Comparison of ENCODE assay signal across 28 cellular contexts in genomic region chr16:14511798-14512131, GRCh38.
DNase-seq lines count a peak whose midpoint lies in the region; ATAC-seq, FAIRE-seq and TF ChIP-seq lines count a peak whose summit lies in the region.
"Had no signal": no experiment of that assay in that cellular context is flagged by ENCODE, and none has a peak within 500 bp of the region (broad histone marks: within the 10 kb centered on the region; RNA-seq: fewer than 3 reads in every experiment).

No MANE protein-coding gene starts in this region.

- H3K4me1 Mint-ChIP-seq in chondrocyte (ENCODE audit: low read depth) = peaks cover 31% of the 10 kb centered on the region
- H3K4me1 Mint-ChIP-seq: B cell, neural progenitor cell had no signal

- H3K79me1 ChIP-seq in IMR-90 (ENCODE audit: low read depth in 1 of 2, low read length in 2 of 2) (peaks cover 3 to 17% of the 10 kb centered on the region in 2 experiments; a peak in 3 of 4 replicates), mesenchymal stem cell (replicated peaks; ENCODE audit: low read length, poor library complexity, severe bottlenecking) (peaks cover 21% of the 10 kb centered on the region)

- no peak overlapping the region for H3K4me3 ChIP-seq in A549
- no peak overlapping the region for H3K4me3 ChIP-seq in IMR-90 (ENCODE audit: insufficient read depth, low read depth, low read length)
- H3K4me3 ChIP-seq in mesenchymal stem cell (ENCODE audit: insufficient read depth in 1 of 2, low read depth in 1 of 2, low read length in 2 of 2) = no peak overlapping the region
- H3K4me3 ChIP-seq in prostate gland = no peak overlapping the region
- H3K4me3 ChIP-seq: coronary artery, esophagus muscularis mucosa, gastroesophageal sphincter, neural progenitor cell, sigmoid colon, testis had no signal

- POLR2A ChIA-PET in A549 (lab: Yijun Ruan, JAX) (interaction anchor here (0.7 to 1.0 kb wide), 2 partner anchors 10 to 146 kb away, joined by 3 read pairs; no protein-coding TSS in a partner anchor), IMR-90 (lab: Charles Lee; ENCODE audit: unreplicated experiment) (no interaction called here)

- no peak overlapping the region for H3K23ac ChIP-seq in IMR-90 (ENCODE audit: low read depth, low read length)
- no peak overlapping the region for H3K23ac ChIP-seq in mesenchymal stem cell (ENCODE audit: low read length in 2 of 2)

- CTCF ChIA-PET in A549 (lab: Yijun Ruan, JAX) (interaction anchor here (0.7 to 10.9 kb wide), 5 partner anchors 16 to 135 kb away, joined by 3 to 72 read pairs (median 4); no protein-coding TSS in a partner anchor), IMR-90 (lab: Yijun Ruan, JAX) (interaction anchor here (0.7 kb wide), 1 partner anchor 548 kb away, joined by 3 read pairs; no protein-coding TSS in a partner anchor)

- no peaks in the 10 kb centered on the region for H3K9me3 ChIP-seq in A549
- no peaks in the 10 kb centered on the region for H3K9me3 ChIP-seq in IMR-90 (ENCODE audit: control insufficient read depth, insufficient read depth, low read length)
- no peaks in the 10 kb centered on the region for H3K9me3 ChIP-seq in mesenchymal stem cell (ENCODE audit: control insufficient read depth, low read length)
- no peaks in the 10 kb centered on the region for H3K9me3 ChIP-seq in prostate gland
- H3K9me3 ChIP-seq: esophagus muscularis mucosa, gastroesophageal sphincter, sigmoid colon, testis had no signal

- intact Hi-C loops in IMR-90 (cut with micrococcal nuclease) (no loop called here), prostate gland (cut with DNase I) (no loop called here)

- H4K5ac ChIP-seq in IMR-90 (ENCODE audit: low read depth, low read length) = no peak overlapping the region

- TF ChIP-seq POLR2A in A549 (IDR thresholded peaks at IDR 0.05; ENCODE audit: low read length) (no peak), IMR-90 (IDR thresholded peaks at IDR 0.05; ENCODE audit: low read depth, low read length) (no peak), prostate gland (IDR thresholded peaks at IDR 0.05) (no peak)

- no peak overlapping the region for H4K8ac ChIP-seq in IMR-90 (ENCODE audit: low read depth in 2 of 2, low read length in 2 of 2)
- no peak overlapping the region for H4K8ac ChIP-seq in mesenchymal stem cell (ENCODE audit: low read length)

- H2BK15ac ChIP-seq in IMR-90 (ENCODE audit: low read depth, low read length) (no peak overlapping the region), mesenchymal stem cell (ENCODE audit: low read depth, poor library complexity, severe bottlenecking) (no peak overlapping the region)

- H2AK9ac ChIP-seq in IMR-90 (replicated peaks; ENCODE audit: low read depth, low read length, poor library complexity) = no peak overlapping the region

- peak overlapping the region; percentile 57 for H3K4me2 ChIP-seq in A549
- H3K4me2 ChIP-seq in IMR-90 (ENCODE audit: low read depth, low read length) = peak overlapping the region; percentile 18; the same call in 1 of the 2 replicates
- no peak overlapping the region for H3K4me2 ChIP-seq in mesenchymal stem cell (ENCODE audit: low read length, poor library complexity, severe bottlenecking)
- H3K4me2 ChIP-seq: neural progenitor cell had no signal

- no peaks in the 10 kb centered on the region for H3K27me3 Mint-ChIP-seq in chondrocyte (ENCODE audit: low read depth)
- H3K27me3 Mint-ChIP-seq: activated CD4-positive, alpha-beta T cell treated with anti-CD3 and anti-CD28 coated beads, Interleukin-2, amount 10 ng/mL, durations not matched to agents 7 days and 5 days; B cell; brain; memory B cell had no signal

- H2AFZ ChIP-seq in IMR-90 (replicated peaks; ENCODE audit: low read length, poor library complexity) = no peak overlapping the region
- no peak overlapping the region for H2AFZ ChIP-seq in mesenchymal stem cell (ENCODE audit: low read depth, low read length)
- H2AFZ ChIP-seq: neural progenitor cell had no signal

- H3K27ac Mint-ChIP-seq in chondrocyte (ENCODE audit: unreplicated experiment) = peak overlapping the region; percentile 17
- H3K27ac Mint-ChIP-seq: activated CD4-positive, alpha-beta T cell treated with anti-CD3 and anti-CD28 coated beads, Interleukin-2, amount 10 ng/mL, durations not matched to agents 7 days and 5 days; B cell; brain; memory B cell; neural progenitor cell had no signal

- no peak overlapping the region for H2BK12ac ChIP-seq in mesenchymal stem cell (ENCODE audit: low read length in 2 of 2)

- H3K18ac ChIP-seq in IMR-90 (ENCODE audit: low read depth, low read length) = peak overlapping the region; percentile 34; the same call in 1 of the 2 replicates
- no peak overlapping the region for H3K18ac ChIP-seq in mesenchymal stem cell (ENCODE audit: low read depth in 1 of 2, low read length in 2 of 2)

- no peak overlapping the region for H3K4me3 Mint-ChIP-seq in chondrocyte (ENCODE audit: unreplicated experiment)
- H3K4me3 Mint-ChIP-seq: activated CD4-positive, alpha-beta T cell treated with anti-CD3 and anti-CD28 coated beads, Interleukin-2, amount 10 ng/mL, durations not matched to agents 7 days and 5 days; activated T-cell treated with anti-CD3 and anti-CD28 coated beads, Interleukin-2, amount 50 U/mL, for 4 hours; B cell; brain; memory B cell; neural progenitor cell had no signal

- no peak overlapping the region for H3K14ac ChIP-seq in IMR-90 (replicated peaks; ENCODE audit: low read depth, low read length)
- H3K14ac ChIP-seq in mesenchymal stem cell (ENCODE audit: low read length in 2 of 2) = no peak overlapping the region

- FAIRE-seq in A549 (lab: Jason Lieb, UNC) = no peak
- FAIRE-seq: GM19239 had no signal

- no peak for TF ChIP-seq EP300 in A549 (IDR thresholded peaks at IDR 0.05)

- H3K4me1 ChIP-seq in A549 (peaks cover 53% of the 10 kb centered on the region), IMR-90 (ENCODE audit: control insufficient read depth, insufficient read depth, low read length) (peaks cover 9% of the 10 kb centered on the region), mesenchymal stem cell (ENCODE audit: control insufficient read depth, insufficient read depth, low read depth, low read length) (peaks cover 6% of the 10 kb centered on the region), prostate gland (replicated peaks) (peaks cover 2% of the 10 kb centered on the region)

- no TSS peak for BruUV-seq in IMR-90 (replicated peaks; lab: Mats Ljungman, UMichigan)

- WGBS in A549 (ENCODE audit: missing lambda C conversion rate) = 92% methylated on average over 1 of the region's 1 CpG
- WGBS in IMR-90 (ENCODE audit: extremely low coverage in 2 of 2, insufficient read length in 1 of 2), 2 experiments = no CpG with 5 or more reads among the region's 1 CpG
- WGBS in mesenchymal stem cell = 100% methylated on average over 1 of the region's 1 CpG
- WGBS in prostate gland = 97% methylated on average over 1 of the region's 1 CpG

- H3K9ac ChIP-seq in IMR-90 (ENCODE audit: low read depth, low read length) = no peak overlapping the region
- H3K9ac ChIP-seq in mesenchymal stem cell (ENCODE audit: low read length) = no peak overlapping the region
- H3K9ac ChIP-seq: neural progenitor cell had no signal

- TF ChIP-seq RAD21 in A549 (conservative IDR thresholded peaks at IDR 0.05 in 1 of 2, IDR thresholded peaks at IDR 0.05 in 1 of 2) (no peak), IMR-90 (IDR thresholded peaks at IDR 0.05; ENCODE audit: low read length) (no peak)

- ATAC-seq in A549 = peak in 1 of 2 experiments; percentile 7; a peak in 2 of 6 replicates
- peak; percentile 42 for ATAC-seq in IMR-90 (ENCODE audit: low read depth)
- ATAC-seq: activated T-cell treated with anti-CD3 and anti-CD28 coated beads, Interleukin-2, amount 50 U/mL, for 4 hours; gastroesophageal sphincter had no signal

- peaks cover 11% of the 10 kb centered on the region for H3K9me1 ChIP-seq in IMR-90 (ENCODE audit: insufficient read depth, low read length)

- DNase-seq in A549 (ENCODE audit: low read depth in 1 of 2, low spot score in 1 of 2) (no peak), IMR-90 (peak; percentile 27), chondrocyte (ENCODE audit: low spot score) (no peak), mesenchymal stem cell (no peak), prostate gland (ENCODE audit: low spot score) (no peak), NCI-H187 (lab: John Stamatoyannopoulos, UW) (no peak)
- no peak for DNase-seq in activated naive CD4-positive, alpha-beta T cell treated with anti-CD3 and anti-CD28 coated beads, Interleukin-2, amount 50 U/mL, for 16 hours
- no peak for DNase-seq in activated effector memory CD4-positive, alpha-beta T cell treated with anti-CD3 and anti-CD28 coated beads, Interleukin-2, amount 50 U/mL, for 16 hours
- DNase-seq: activated CD4-positive, alpha-beta T cell treated with anti-CD3 and anti-CD28 coated beads, Interleukin-2, amount 10 ng/mL, durations not matched to agents 7 days and 5 days; activated naive CD4-positive, alpha-beta T cell; activated T-cell treated with anti-CD3 and anti-CD28 coated beads, Interleukin-2, amount 50 U/mL, for 4 hours; DMS53; effector memory CD4-positive, alpha-beta T cell; GF-D8; hippocampal formation; NCI-H187 treated with DMSO at 0.1 percent for 48 hours; NCI-H524; sigmoid colon; stimulated activated naive CD4-positive, alpha-beta T cell; testis had no signal

- no peaks in the 10 kb centered on the region for H3K36me3 ChIP-seq in IMR-90 (ENCODE audit: control insufficient read depth, insufficient read depth, low read length)
- no peaks in the 10 kb centered on the region for H3K36me3 ChIP-seq in mesenchymal stem cell (ENCODE audit: control insufficient read depth in 1 of 2, insufficient read depth in 2 of 2, low read depth in 1 of 2, low read length in 2 of 2)
- H3K36me3 ChIP-seq in prostate gland = no peaks in the 10 kb centered on the region
- H3K36me3 ChIP-seq: esophagus muscularis mucosa, gastroesophageal sphincter, neural progenitor cell, sigmoid colon had no signal

- no peak overlapping the region for H3K56ac ChIP-seq in IMR-90 (ENCODE audit: extremely low read depth, insufficient read depth, low read length)

- no peak overlapping the region for H2BK20ac ChIP-seq in IMR-90 (ENCODE audit: low read depth, low read length)

- H4K20me1 ChIP-seq in IMR-90 (ENCODE audit: insufficient read depth, low read length) = no peaks in the 10 kb centered on the region

- no peak for TF ChIP-seq CTCF in A549 (IDR thresholded peaks at IDR 0.05)
- no peak for TF ChIP-seq CTCF in IMR-90 (conservative IDR thresholded peaks at IDR 0.05; ENCODE audit: low read depth, low read length)
- no peak for TF ChIP-seq CTCF in chondrocyte (IDR thresholded peaks at IDR 0.05)
- TF ChIP-seq CTCF in prostate gland (IDR thresholded peaks at IDR 0.05) = no peak

- peaks cover 1% of the 10 kb centered on the region for H3K36me3 Mint-ChIP-seq in chondrocyte (ENCODE audit: low read depth)
- H3K36me3 Mint-ChIP-seq: neural progenitor cell had no signal

- no peak overlapping the region for H2AK5ac ChIP-seq in IMR-90 (ENCODE audit: low read depth, low read length)
- no peak overlapping the region for H2AK5ac ChIP-seq in mesenchymal stem cell (ENCODE audit: low read length, severe bottlenecking)

- H3K27ac ChIP-seq in A549 (peak overlapping the region; percentile 94), IMR-90 (ENCODE audit: insufficient read depth, low read length) (no peak overlapping the region), mesenchymal stem cell (ENCODE audit: low read length, poor library complexity, severe bottlenecking) (peak overlapping the region; percentile 22), prostate gland (no peak overlapping the region)
- H3K27ac ChIP-seq: esophagus muscularis mucosa, gastroesophageal sphincter, neural progenitor cell, sigmoid colon, testis had no signal

- H2BK120ac ChIP-seq in IMR-90 (ENCODE audit: low read depth, low read length) = no peak overlapping the region
- H2BK120ac ChIP-seq in mesenchymal stem cell (ENCODE audit: low read depth, low read length) = no peak overlapping the region

- dilution Hi-C loops in IMR-90 (cut with HindIII; ENCODE audit: low sequenced_read_pairs, unreplicated experiment) = no loop called here

- H4K91ac ChIP-seq in IMR-90 (ENCODE audit: insufficient read depth, low read depth, low read length) (no peak overlapping the region), mesenchymal stem cell (ENCODE audit: low read length) (no peak overlapping the region)

- in situ Hi-C loops in IMR-90 (cut with MboI; ENCODE audit: low sequenced_read_pairs) = no loop called here

- no peaks in the 10 kb centered on the region for H3K27me3 ChIP-seq in IMR-90 (ENCODE audit: control insufficient read depth, insufficient read depth, low read length)
- H3K27me3 ChIP-seq in mesenchymal stem cell (ENCODE audit: control insufficient read depth in 1 of 2, insufficient read depth in 1 of 2, low read length in 2 of 2) = no peaks in the 10 kb centered on the region
- no peaks in the 10 kb centered on the region for H3K27me3 ChIP-seq in prostate gland (replicated peaks; ENCODE audit: insufficient read depth)
- H3K27me3 ChIP-seq: esophagus muscularis mucosa, gastroesophageal sphincter, neural progenitor cell, sigmoid colon, testis had no signal

- H2BK5ac ChIP-seq in IMR-90 (ENCODE audit: low read depth, low read length, poor library complexity, severe bottlenecking) (peak overlapping the region; percentile 18), mesenchymal stem cell (ENCODE audit: low read depth, low read length, poor library complexity, severe bottlenecking) (no peak overlapping the region)

- H3K4ac ChIP-seq in IMR-90 (ENCODE audit: low read depth, low read length) = no peak overlapping the region
- no peak overlapping the region for H3K4ac ChIP-seq in mesenchymal stem cell (ENCODE audit: low read depth in 1 of 2, low read length in 2 of 2)

- no peaks in the 10 kb centered on the region for H3K9me3 Mint-ChIP-seq in chondrocyte (ENCODE audit: low read depth)
- H3K9me3 Mint-ChIP-seq: activated CD4-positive, alpha-beta T cell treated with anti-CD3 and anti-CD28 coated beads, Interleukin-2, amount 10 ng/mL, durations not matched to agents 7 days and 5 days; activated T-cell treated with anti-CD3 and anti-CD28 coated beads, Interleukin-2, amount 50 U/mL, for 4 hours; brain; memory B cell; neural progenitor cell had no signal

Comparison
In these comparisons a context has a peak if more than half of its experiments do, and no peak if none do; other contexts are left out.
1. H3K27ac ChIP-seq: peak in A549 (2 of 2) and mesenchymal stem cell (single experiment); none in IMR-90 (single experiment) and prostate gland (0 of 2).